In genomic region chr5:37740331-37741066, GRCh38 we compare ENCODE assay signal across 18 cellular contexts.
DNase-seq lines count a peak whose midpoint lies in the region; TF ChIP-seq lines count a peak whose summit lies in the region.
"Had no signal": no experiment of that assay in that cellular context is flagged by ENCODE, and none has a peak within 500 bp of the region (broad histone marks: within the 10 kb centered on the region; RNA-seq: fewer than 3 reads in every experiment).

No MANE protein-coding gene starts in this region.

- POLR2A ChIA-PET in CD8-positive, alpha-beta memory T cell (lab: Charles Lee): no interaction called here

- no peak overlapping the region for H3K14ac ChIP-seq in mesenchymal stem cell (ENCODE audit: low read length in 2 of 2)

- H2AFZ ChIP-seq in mesenchymal stem cell (ENCODE audit: low read depth, low read length): no peak overlapping the region

- no peak overlapping the region for H2BK5ac ChIP-seq in mesenchymal stem cell (ENCODE audit: low read depth, low read length, poor library complexity, severe bottlenecking)

- H4K91ac ChIP-seq in mesenchymal stem cell (ENCODE audit: low read length): no peak overlapping the region

- H3K27me3 Mint-ChIP-seq in HFFc6 (ENCODE audit: insufficient read depth): no peaks in the 10 kb centered on the region; the same call in 1 of the 2 replicates
- H3K27me3 Mint-ChIP-seq in CD8-positive, alpha-beta memory T cell: peaks cover 0 to 3% of the 10 kb centered on the region in 2 donors
- H3K27me3 Mint-ChIP-seq in activated naive CD4-positive, alpha-beta T cell treated with anti-CD3 and anti-CD28 coated beads for 36 hours (ENCODE audit: low read depth): no peaks in the 10 kb centered on the region
- H3K27me3 Mint-ChIP-seq: activated CD4-positive, alpha-beta T cell treated with anti-CD3 and anti-CD28 coated beads for 36 hours had no signal

- H3K9me3 ChIP-seq in breast epithelium (no peaks in the 10 kb centered on the region), mesenchymal stem cell (ENCODE audit: control insufficient read depth, low read length) (no peaks in the 10 kb centered on the region)
- no peaks in the 10 kb centered on the region for H3K9me3 ChIP-seq in CD8-positive, alpha-beta memory T cell (ENCODE audit: low read length)

- no peaks in the 10 kb centered on the region for H3K36me3 ChIP-seq in breast epithelium
- peaks cover 4 to 7% of the 10 kb centered on the region in 2 experiments for H3K36me3 ChIP-seq in mesenchymal stem cell (ENCODE audit: control insufficient read depth in 1 of 2, insufficient read depth in 2 of 2, low read depth in 1 of 2, low read length in 2 of 2)
- H3K36me3 ChIP-seq in CD8-positive, alpha-beta memory T cell (ENCODE audit: insufficient read depth, low read length): no peaks in the 10 kb centered on the region
- H3K36me3 ChIP-seq: cardiac muscle cell had no signal

- H3K27ac ChIP-seq in breast epithelium: peak overlapping the region; percentile 6 to 63
- peak overlapping the region; percentile 39 for H3K27ac ChIP-seq in mesenchymal stem cell (ENCODE audit: low read length, poor library complexity, severe bottlenecking)
- no peak overlapping the region for H3K27ac ChIP-seq in CD8-positive, alpha-beta memory T cell (ENCODE audit: low read depth, low read length)
- H3K27ac ChIP-seq: cardiac muscle cell had no signal

- H3K9ac ChIP-seq in mesenchymal stem cell (ENCODE audit: low read length): peak overlapping the region; percentile 82

- TF ChIP-seq CTCF in HFFc6 (IDR thresholded peaks at IDR 0.05) (no peak), breast epithelium (IDR thresholded peaks at IDR 0.05) (no peak)

- DNase-seq in AG08395 (ENCODE audit: low spot score) (peak; percentile 58), HFFc6 (peak; percentile 49), breast epithelium (ENCODE audit: low spot score in 2 of 2) (no peak), mesenchymal stem cell (peak; percentile 11), OCI-M2 (lab: John Stamatoyannopoulos, UW; ENCODE audit: unreplicated experiment) (no peak)
- DNase-seq in activated CD4-positive, alpha-beta T cell treated with anti-CD3 and anti-CD28 coated beads for 48 hours: no peak
- no peak for DNase-seq in CD8-positive, alpha-beta memory T cell
- DNase-seq in activated naive CD4-positive, alpha-beta T cell treated with anti-CD3 and anti-CD28 coated beads for 36 hours: no peak
- DNase-seq: activated CD4-positive, alpha-beta T cell treated with anti-CD3 and anti-CD28 coated beads for 36 hours; activated CD8-positive, alpha-beta memory T cell treated with anti-CD3 and anti-CD28 coated beads, Interleukin-2, amount 50 U/mL, for 48 hours; activated naive CD4-positive, alpha-beta T cell treated with Interleukin-2 at 50 U/mL for 16 hours; endodermal cell; midbrain; NCI-H1417 treated with DMSO at 0.1 percent for 48 hours; nucleus accumbens; stimulated activated naive CD4-positive, alpha-beta T cell treated with Interleukin-2 at 50 U/mL for 16 hours had no signal

- intact Hi-C loops in breast epithelium (cut with DNase I; ENCODE audit: low total_unique reads): no loop called here
- intact Hi-C loops in activated naive CD4-positive, alpha-beta T cell treated with anti-CD3 and anti-CD28 coated beads for 36 hours (cut with micrococcal nuclease): no loop called here

- H3K4me2 ChIP-seq in mesenchymal stem cell (ENCODE audit: low read length, poor library complexity, severe bottlenecking): no peak overlapping the region

- no peaks in the 10 kb centered on the region for H3K27me3 ChIP-seq in breast epithelium
- no peaks in the 10 kb centered on the region for H3K27me3 ChIP-seq in mesenchymal stem cell (ENCODE audit: control insufficient read depth in 1 of 2, insufficient read depth in 1 of 2, low read length in 2 of 2)
- no peaks in the 10 kb centered on the region for H3K27me3 ChIP-seq in CD8-positive, alpha-beta memory T cell (ENCODE audit: insufficient read depth, low read length, poor library complexity, severe bottlenecking)
- H3K27me3 ChIP-seq: cardiac muscle cell had no signal

- no peak overlapping the region for H2BK12ac ChIP-seq in mesenchymal stem cell (ENCODE audit: low read length in 2 of 2)

- H3K36me3 Mint-ChIP-seq in HFFc6 (ENCODE audit: low read depth): peaks cover 38% of the 10 kb centered on the region
- H3K36me3 Mint-ChIP-seq in CD8-positive, alpha-beta memory T cell: peaks cover 32 to 50% (median 42%) of the 10 kb centered on the region in 3 donors
- peaks cover 45% of the 10 kb centered on the region for H3K36me3 Mint-ChIP-seq in activated naive CD4-positive, alpha-beta T cell treated with anti-CD3 and anti-CD28 coated beads for 36 hours (ENCODE audit: low read depth)

- no peak overlapping the region for H3K18ac ChIP-seq in mesenchymal stem cell (ENCODE audit: low read depth in 1 of 2, low read length in 2 of 2)

- peaks cover 6% of the 10 kb centered on the region for H3K9me3 Mint-ChIP-seq in HFFc6
- peaks cover 0 to 9% (median 4%) of the 10 kb centered on the region in 5 donors for H3K9me3 Mint-ChIP-seq in CD8-positive, alpha-beta memory T cell
- no peaks in the 10 kb centered on the region for H3K9me3 Mint-ChIP-seq in activated naive CD4-positive, alpha-beta T cell treated with anti-CD3 and anti-CD28 coated beads for 36 hours

- peaks cover 4% of the 10 kb centered on the region for H3K79me1 ChIP-seq in mesenchymal stem cell (replicated peaks; ENCODE audit: low read length, poor library complexity, severe bottlenecking)

- peaks cover 62% of the 10 kb centered on the region for H3K4me1 Mint-ChIP-seq in HFFc6 (ENCODE audit: low read depth)
- peaks cover 15 to 30% (median 22%) of the 10 kb centered on the region in 3 donors for H3K4me1 Mint-ChIP-seq in CD8-positive, alpha-beta memory T cell
- peaks cover 9% of the 10 kb centered on the region for H3K4me1 Mint-ChIP-seq in activated naive CD4-positive, alpha-beta T cell treated with anti-CD3 and anti-CD28 coated beads for 36 hours (ENCODE audit: low read depth)
- H3K4me1 Mint-ChIP-seq: endodermal cell had no signal

- H3K4ac ChIP-seq in mesenchymal stem cell (ENCODE audit: low read depth in 1 of 2, low read length in 2 of 2): no peak overlapping the region

- H2BK120ac ChIP-seq in mesenchymal stem cell (ENCODE audit: low read depth, low read length): no peak overlapping the region

- no peak overlapping the region for H2BK15ac ChIP-seq in mesenchymal stem cell (ENCODE audit: low read depth, poor library complexity, severe bottlenecking)

- H3K4me3 ChIP-seq in breast epithelium (no peak overlapping the region), mesenchymal stem cell (ENCODE audit: insufficient read depth in 1 of 2, low read depth in 1 of 2, low read length in 2 of 2) (no peak overlapping the region)
- H3K4me3 ChIP-seq in CD8-positive, alpha-beta memory T cell (ENCODE audit: low read length): no peak overlapping the region
- H3K4me3 ChIP-seq: cardiac muscle cell, K562 had no signal

- H4K8ac ChIP-seq in mesenchymal stem cell (ENCODE audit: low read length): no peak overlapping the region

- peak overlapping the region; percentile 68 for H3K4me3 Mint-ChIP-seq in HFFc6
- H3K4me3 Mint-ChIP-seq in CD8-positive, alpha-beta memory T cell: no peak overlapping the region
- no peak overlapping the region for H3K4me3 Mint-ChIP-seq in activated naive CD4-positive, alpha-beta T cell treated with anti-CD3 and anti-CD28 coated beads for 36 hours
- H3K4me3 Mint-ChIP-seq: activated CD4-positive, alpha-beta T cell treated with anti-CD3 and anti-CD28 coated beads for 36 hours; endodermal cell had no signal

- H2AK5ac ChIP-seq in mesenchymal stem cell (ENCODE audit: low read length, severe bottlenecking): peak overlapping the region; percentile 31

- TF ChIP-seq POLR2A in breast epithelium (IDR thresholded peaks at IDR 0.05): no peak

- CTCF ChIA-PET in CD8-positive, alpha-beta memory T cell (lab: Charles Lee): no interaction called here
- CTCF ChIA-PET in activated naive CD4-positive, alpha-beta T cell treated with anti-CD3 and anti-CD28 coated beads for 36 hours (lab: Charles Lee): interaction anchor here (0.6 to 1.0 kb wide), 2 partner anchors 34 to 499 kb away, joined by 3 to 4 read pairs; no protein-coding TSS in a partner anchor

- no peak overlapping the region for H3K23ac ChIP-seq in mesenchymal stem cell (ENCODE audit: low read length in 2 of 2)

- H3K27ac Mint-ChIP-seq in HFFc6: peak overlapping the region; percentile 86
- peak overlapping the region in 1 of 8 donors; percentile 77 for H3K27ac Mint-ChIP-seq in CD8-positive, alpha-beta memory T cell
- H3K27ac Mint-ChIP-seq in activated naive CD4-positive, alpha-beta T cell treated with anti-CD3 and anti-CD28 coated beads for 36 hours: no peak overlapping the region
- H3K27ac Mint-ChIP-seq: activated CD4-positive, alpha-beta T cell treated with anti-CD3 and anti-CD28 coated beads for 36 hours; endodermal cell had no signal

- H3K4me1 ChIP-seq in breast epithelium: peaks cover 0 to 4% of the 10 kb centered on the region in 2 donors
- no peaks in the 10 kb centered on the region for H3K4me1 ChIP-seq in mesenchymal stem cell (ENCODE audit: control insufficient read depth, insufficient read depth, low read depth, low read length)
- H3K4me1 ChIP-seq in CD8-positive, alpha-beta memory T cell (ENCODE audit: insufficient read depth, low read length): peaks cover 4% of the 10 kb centered on the region

Comparison
In these comparisons a context has a peak if more than half of its experiments do, and no peak if none do; other contexts are left out.
1. DNase-seq: peak in AG08395 (single experiment), HFFc6 (single experiment) and mesenchymal stem cell (single experiment); none in breast epithelium (0 of 2), activated CD4-positive, alpha-beta T cell treated with anti-CD3 and anti-CD28 coated beads for 48 hours (single experiment), OCI-M2 (single experiment), CD8-positive, alpha-beta memory T cell (0 of 5) and activated naive CD4-positive, alpha-beta T cell treated with anti-CD3 and anti-CD28 coated beads for 36 hours (single experiment).